8 cellular contexts compared by ENCODE assay signal in the genomic region with DNA sequence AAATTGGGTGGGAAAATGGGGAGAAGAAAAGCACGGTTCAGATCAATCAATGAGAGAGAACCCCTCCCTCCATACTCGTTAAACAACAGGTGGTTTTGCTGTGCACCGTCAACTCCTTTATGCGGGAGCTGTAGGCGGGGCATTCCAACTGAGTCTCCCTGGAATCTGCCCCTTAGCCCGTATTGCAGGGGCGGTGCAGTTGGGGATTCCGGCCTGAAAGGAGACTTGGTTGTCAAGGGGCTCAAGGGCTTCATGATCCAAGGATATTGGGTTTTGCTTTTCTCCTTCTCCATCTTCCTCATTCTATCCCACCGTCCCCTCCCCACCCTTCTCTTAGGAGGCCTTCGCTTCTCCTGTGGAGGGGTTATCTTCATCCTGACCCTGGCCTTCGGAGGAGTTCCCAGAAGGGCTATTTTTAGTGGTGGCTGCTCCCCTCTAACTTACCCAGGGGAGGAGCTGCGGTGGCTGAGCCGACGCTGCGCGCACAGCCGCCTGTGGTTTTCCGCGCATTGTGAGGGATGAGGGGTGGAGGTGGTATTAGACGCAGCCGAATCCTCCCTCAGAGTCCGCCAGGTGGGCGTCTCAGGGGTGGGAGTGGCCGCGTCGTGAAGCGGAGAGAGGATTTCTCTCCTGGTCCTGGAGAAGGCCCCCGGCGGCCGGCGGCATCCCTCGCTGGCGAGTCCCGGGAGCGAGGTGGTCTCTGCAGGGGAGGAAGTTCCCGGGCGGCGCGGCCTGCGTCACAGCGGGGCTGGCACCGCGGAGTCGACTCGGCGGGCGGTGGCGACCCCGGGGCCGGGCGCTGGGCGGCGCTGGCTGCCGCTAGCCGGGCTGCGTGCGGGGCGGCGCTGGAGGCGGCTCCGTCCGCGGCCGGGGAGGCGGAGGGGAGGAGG. TPM values are rescaled to one million over a fixed set of nuclear protein-coding genes. Genes with fewer than 3 reads are reported as not detected.
A peak's percentile ranks its signal among the peaks of the same experiment; 100 is the strongest.
DNase-seq lines count a peak whose midpoint lies in the region; ATAC-seq, FAIRE-seq and TF ChIP-seq lines count a peak whose summit lies in the region.

No MANE protein-coding gene starts in this region.

- H3K36me3 Mint-ChIP-seq in naive thymus-derived CD8-positive, alpha-beta T cell, result peaks cover 0 to 5% (median 0%) of the 10 kb centered on the region in 3 donors

- H3K4me2 ChIP-seq in PC-9, result peak overlapping the region; percentile 77

- BruUV-seq in PC-9 (replicated peaks; lab: Mats Ljungman, UMichigan), result TSS peak; percentile 19

- peaks cover 13% of the 10 kb centered on the region; the same call in 1 of the 2 replicates for H3K79me2 ChIP-seq in PC-9 (ENCODE audit: low read depth)

- peak overlapping the region; percentile 84 for H2AFZ ChIP-seq in PC-9

- no peak; the same call in 1 of the 2 replicates for TF ChIP-seq CTCF in PC-9 (conservative IDR thresholded peaks at IDR 0.05)

- ATAC-seq in GM21423 (IDR thresholded peaks at IDR 0.05; ENCODE audit: unreplicated experiment), result peak; percentile 89
- ATAC-seq in naive thymus-derived CD8-positive, alpha-beta T cell, result peak; percentile 79 to 84

- H3K4me3 ChIP-seq in PC-9, result peak overlapping the region; percentile 77

- H3K4me3 Mint-ChIP-seq in naive thymus-derived CD8-positive, alpha-beta T cell, result peak overlapping the region; percentile 87 to 98 (median 96)

- no peak overlapping the region for H3K27ac ChIP-seq in PC-9

- CTCF ChIA-PET in PC-9 (lab: Charles Lee), result no interaction called here

- H3K9me2 ChIP-seq in PC-9 (ENCODE audit: insufficient read depth), result no peaks in the 10 kb centered on the region

- no peaks in the 10 kb centered on the region for H3K9me3 ChIP-seq in PC-9 (ENCODE audit: insufficient read depth, low read depth)

- POLR2A ChIA-PET in PC-9 (lab: Charles Lee; ENCODE audit: unreplicated experiment), result no interaction called here
- POLR2A ChIA-PET in naive thymus-derived CD8-positive, alpha-beta T cell (lab: Charles Lee), result interaction anchor here (0.6 to 13.2 kb wide), 24 partner anchors 8 to 211 kb away, joined by 3 to 329 read pairs (median 7); a partner anchor contains a TSS

- peaks cover 40 to 85% (median 78%) of the 10 kb centered on the region in 4 donors for H3K4me1 Mint-ChIP-seq in naive thymus-derived CD8-positive, alpha-beta T cell

- H3K36me3 ChIP-seq in PC-9 (ENCODE audit: low read depth), result no peaks in the 10 kb centered on the region

- H3K27ac Mint-ChIP-seq in naive thymus-derived CD8-positive, alpha-beta T cell, result peak overlapping the region; percentile 94 to 99 (median 98)

- peaks cover 36% of the 10 kb centered on the region for H3K4me1 ChIP-seq in PC-9 (replicated peaks; ENCODE audit: insufficient read depth)

- DNase-seq in DMS153 (lab: John Stamatoyannopoulos, UW) (peak; percentile 57), HTR-8/SVneo (ENCODE audit: insufficient read length, low spot score) (peak; percentile 65), PC-9 (peak in 1 of 2 experiments; percentile 81), activated T-helper 1 cell treated with Interleukin-2 at 50 U/mL for 16 hours (ENCODE audit: low read depth) (peak; percentile 82), fibroblast of gingiva (ENCODE audit: low read depth) (peak; percentile 79)
- peak; percentile 80 to 97 (median 88) for DNase-seq in naive thymus-derived CD8-positive, alpha-beta T cell
- DNase-seq in stimulated activated naive CD4-positive, alpha-beta T cell (lab: John Stamatoyannopoulos, UW), result peak; percentile 76 to 98 (median 88)

- peak; percentile 44 for FAIRE-seq in HTR-8/SVneo (lab: Jason Lieb, UNC)

- intact Hi-C loops in PC-9 (cut with micrococcal nuclease; ENCODE audit: unreplicated experiment), result loop anchor here (2.0 to 10.0 kb wide), 2 partner anchors 130 to 362 kb away; a partner anchor contains a TSS

- H3K9me3 Mint-ChIP-seq in naive thymus-derived CD8-positive, alpha-beta T cell, result no peaks in the 10 kb centered on the region

- no peaks in the 10 kb centered on the region for H3K27me3 ChIP-seq in PC-9 (ENCODE audit: insufficient read depth, low read depth)

- H4K20me1 ChIP-seq in PC-9 (ENCODE audit: insufficient read depth), result no peaks in the 10 kb centered on the region

- no peaks in the 10 kb centered on the region for H3K27me3 Mint-ChIP-seq in naive thymus-derived CD8-positive, alpha-beta T cell

- H3F3A ChIP-seq in PC-9 (ENCODE audit: insufficient read depth, low read depth), result peaks cover 21% of the 10 kb centered on the region

RNA-seq across cellular contexts. Expression of a gene that starts 0.5 kb away (rescaled TPM):
- 2.0 and 2.2 TPM in 2 replicates for total RNA-seq in PC-9 (2021)
- total RNA-seq in naive thymus-derived CD8-positive, alpha-beta T cell, result 10 to 100 TPM; 52.2 to 53.3 TPM
- 10 to 100 TPM; 10.0 to 19.2 (median 14.2) TPM for polyA plus RNA-seq in naive thymus-derived CD8-positive, alpha-beta T cell

Comparison
In these comparisons a context has a peak if more than half of its experiments do, and no peak if none do; other contexts are left out.
1. RNA of a gene that starts 0.5 kb away (total RNA-seq): 52.2 to 53.3 TPM in naive thymus-derived CD8-positive, alpha-beta T cell; 2.0 to 2.2 TPM in PC-9; every median in the first group is over 10 times any median in the second.